8 cellular contexts compared by ENCODE assay signal in genomic region chr3:152298393-152299242, GRCh38. TPM values are rescaled to one million over a fixed set of nuclear protein-coding genes. Genes with fewer than 3 reads are reported as not detected.
A peak's percentile ranks its signal among the peaks of the same experiment; 100 is the strongest.
DNase-seq lines count a peak whose midpoint lies in the region; ATAC-seq, FAIRE-seq and TF ChIP-seq lines count a peak whose summit lies in the region.

No MANE protein-coding gene starts in this region.

- H3K9me3 ChIP-seq in duodenal mucosa (ENCODE audit: control insufficient read depth in 1 of 2, low read length in 2 of 2): no peaks in the 10 kb centered on the region

- TF ChIP-seq POLR2A in GM12892 (IDR thresholded peaks at IDR 0.05; ENCODE audit: low read depth, low read length): no peak

- peaks cover 0 to 10% of the 10 kb centered on the region in 2 donors for H3K36me3 ChIP-seq in duodenal mucosa (ENCODE audit: control insufficient read depth in 1 of 2, insufficient read depth in 2 of 2, low read length in 2 of 2)

- H3K9me3 Mint-ChIP-seq in memory B cell: no peaks in the 10 kb centered on the region
- H3K9me3 Mint-ChIP-seq in stimulated activated naive CD8-positive, alpha-beta T cell treated with anti-CD3 and anti-CD28 coated beads, Interleukin-15, amount 100 ng/mL, for 72 hours: no peaks in the 10 kb centered on the region

- H3K4me1 ChIP-seq in duodenal mucosa (ENCODE audit: control insufficient read depth in 1 of 2, insufficient read depth in 2 of 2, low read length in 2 of 2): peaks cover 53 to 55% of the 10 kb centered on the region in 2 donors

- DNase-seq in GM12892 (ENCODE audit: insufficient read length): no peak
- peak; percentile 89 for DNase-seq in NCI-H2107 treated with DMSO at 0.1 percent for 48 hours (lab: John Stamatoyannopoulos, UW; ENCODE audit: unreplicated experiment)
- DNase-seq in memory B cell (ENCODE audit: low spot score in 2 of 2): peak; percentile 54 to 63
- DNase-seq in stimulated activated naive CD8-positive, alpha-beta T cell treated with anti-CD3 and anti-CD28 coated beads, Interleukin-15, amount 100 ng/mL, for 72 hours: peak; percentile 82

- peak overlapping the region; percentile 87 for H3K27ac Mint-ChIP-seq in memory B cell
- H3K27ac Mint-ChIP-seq in stimulated activated naive CD8-positive, alpha-beta T cell treated with anti-CD3 and anti-CD28 coated beads, Interleukin-15, amount 100 ng/mL, for 72 hours: peak overlapping the region; percentile 96

- H3K4me3 ChIP-seq in WI38 (ENCODE audit: low read depth, low read length): peak overlapping the region; percentile 47
- peak overlapping the region; percentile 59 to 60 for H3K4me3 ChIP-seq in duodenal mucosa (ENCODE audit: low read depth in 1 of 2, low read length in 2 of 2)

- no peaks in the 10 kb centered on the region for H3K27me3 ChIP-seq in duodenal mucosa (ENCODE audit: control insufficient read depth in 1 of 2, insufficient read depth in 2 of 2, low read length in 2 of 2)

- H3K27ac ChIP-seq in 22Rv1: peak overlapping the region; percentile 84
- H3K27ac ChIP-seq in duodenal mucosa (ENCODE audit: low read depth, low read length): peak overlapping the region; percentile 24

- peak overlapping the region; percentile 52 for H3K4me3 Mint-ChIP-seq in memory B cell
- peak overlapping the region; percentile 77 to 80 for H3K4me3 Mint-ChIP-seq in stimulated activated naive CD8-positive, alpha-beta T cell treated with anti-CD3 and anti-CD28 coated beads, Interleukin-15, amount 100 ng/mL, for 72 hours

- peak; percentile 79 for FAIRE-seq in GM12892 (lab: Jason Lieb, UNC)

- TF ChIP-seq CTCF in 22Rv1 (IDR thresholded peaks at IDR 0.05): no peak
- no peak for TF ChIP-seq CTCF in WI38 (IDR thresholded peaks at IDR 0.05; ENCODE audit: low read depth, low read length)

- H3K9ac ChIP-seq in duodenal mucosa (ENCODE audit: low read depth in 1 of 2, low read length in 2 of 2): peak overlapping the region; percentile 13 to 21

- H3K4me1 Mint-ChIP-seq in memory B cell: peaks cover 50% of the 10 kb centered on the region
- H3K4me1 Mint-ChIP-seq in stimulated activated naive CD8-positive, alpha-beta T cell treated with anti-CD3 and anti-CD28 coated beads, Interleukin-15, amount 100 ng/mL, for 72 hours: peaks cover 73% of the 10 kb centered on the region

- peaks cover 13% of the 10 kb centered on the region for H3K36me3 Mint-ChIP-seq in memory B cell

- ATAC-seq in HG02970 (IDR thresholded peaks at IDR 0.05; ENCODE audit: low FRiP score, unreplicated experiment) (peak; percentile 50), memory B cell (ENCODE audit: low read depth) (peak; percentile 83)
- peak; percentile 92 for ATAC-seq in stimulated activated naive CD8-positive, alpha-beta T cell treated with anti-CD3 and anti-CD28 coated beads, Interleukin-15, amount 100 ng/mL, for 72 hours

- no peaks in the 10 kb centered on the region for H3K27me3 Mint-ChIP-seq in memory B cell
- no peaks in the 10 kb centered on the region for H3K27me3 Mint-ChIP-seq in stimulated activated naive CD8-positive, alpha-beta T cell treated with anti-CD3 and anti-CD28 coated beads, Interleukin-15, amount 100 ng/mL, for 72 hours

RNA-seq across cellular contexts. Expression of gene MBNL1, which starts 29.9 kb away (rescaled TPM):
- polyA plus RNA-seq in GM12892 (2012; ENCODE audit: missing spikeins): 140 TPM
